ENCODE assay signal across 8 cellular contexts in the genomic region with DNA sequence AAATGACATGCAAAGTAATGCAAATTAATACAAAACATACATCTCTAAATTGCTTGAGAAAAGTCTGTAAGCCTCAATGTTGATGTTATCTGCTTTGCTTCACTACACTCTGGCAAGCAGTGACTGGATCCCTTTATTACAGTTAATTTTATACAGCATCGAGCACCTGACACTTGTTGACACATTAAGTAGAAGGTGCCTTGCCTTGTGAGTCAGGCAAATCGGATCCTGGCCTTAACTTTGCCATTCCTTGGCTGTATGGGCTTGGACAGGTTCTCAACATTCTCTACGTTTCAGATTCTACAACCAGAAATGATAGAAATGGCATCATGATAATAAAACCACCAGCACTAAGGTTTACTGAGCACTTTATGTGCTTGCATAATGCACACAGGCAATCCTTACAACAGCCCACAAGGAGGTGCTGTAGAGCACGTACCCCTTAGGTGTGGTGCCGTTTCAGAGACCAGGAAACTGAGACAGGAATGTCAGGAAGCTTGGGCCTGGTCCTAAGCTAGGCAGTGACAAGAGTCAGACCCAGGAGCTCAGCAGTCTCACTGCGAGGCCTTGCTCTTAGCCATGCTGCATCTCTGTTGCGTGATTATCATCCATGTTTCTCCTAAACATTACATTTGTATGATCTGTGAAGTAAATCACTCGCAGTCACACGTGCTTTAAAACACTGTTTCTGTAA. TPM values are rescaled to one million over a fixed set of nuclear protein-coding genes. Genes with fewer than 3 reads are reported as not detected.
DNase-seq lines count a peak whose midpoint lies in the region; ATAC-seq, FAIRE-seq and TF ChIP-seq lines count a peak whose summit lies in the region.

No MANE protein-coding gene starts in this region.

- DNase-seq in A172 (ENCODE audit: low spot score) (peak; percentile 62), GM13977 (ENCODE audit: low spot score) (peak; percentile 59), NCI-H526 treated with DMSO at 0.1 percent for 48 hours (lab: John Stamatoyannopoulos, UW) (peak; percentile 85), endodermal cell (peak; percentile 89), urothelium cell line (ENCODE audit: low spot score) (peak; percentile 70), OCI-M2 (lab: John Stamatoyannopoulos, UW; ENCODE audit: unreplicated experiment) (no peak)
- DNase-seq in activated CD4-positive, alpha-beta memory T cell treated with anti-CD3 and anti-CD28 coated beads, Interleukin-2, amount 10 ng/mL, durations not matched to agents 7 days and 5 days, result peak; percentile 65
- DNase-seq in naive thymus-derived CD8-positive, alpha-beta T cell, result peak; percentile 49 to 83 (median 66)

- peaks cover 4% of the 10 kb centered on the region for H3K36me3 ChIP-seq in endodermal cell (ENCODE audit: control insufficient read depth, insufficient read depth, low read length)

- peak; percentile 14 to 27 for ATAC-seq in naive thymus-derived CD8-positive, alpha-beta T cell

- in situ Hi-C loops in GM13977 (cut with MboI; ENCODE audit: low pct_unique_long_range_greater_than_20kb, low sequenced_read_pairs, unreplicated experiment), result no loop called here

- H3K4me1 ChIP-seq in endodermal cell (ENCODE audit: control insufficient read depth, insufficient read depth, low read length), result peaks cover 5% of the 10 kb centered on the region

- H3K9me3 Mint-ChIP-seq in activated CD4-positive, alpha-beta memory T cell treated with anti-CD3 and anti-CD28 coated beads, Interleukin-2, amount 10 ng/mL, durations not matched to agents 7 days and 5 days, result no peaks in the 10 kb centered on the region
- H3K9me3 Mint-ChIP-seq in endodermal cell, result no peaks in the 10 kb centered on the region
- H3K9me3 Mint-ChIP-seq in naive thymus-derived CD8-positive, alpha-beta T cell, result peaks cover 0 to 3% (median 0%) of the 10 kb centered on the region in 9 donors

- FAIRE-seq in urothelium cell line (lab: Jason Lieb, UNC), result no peak

- TF ChIP-seq CTCF in GM13977 (IDR thresholded peaks at IDR 0.05; ENCODE audit: extremely low read depth, insufficient read depth, missing control alignments) (peak; percentile 73), endodermal cell (conservative IDR thresholded peaks at IDR 0.05) (peak; percentile 87)

- H3K27me3 ChIP-seq in endodermal cell (ENCODE audit: control insufficient read depth, insufficient read depth, low read length, poor library complexity, severe bottlenecking), result peaks cover 20% of the 10 kb centered on the region

- H3K4me3 Mint-ChIP-seq in activated CD4-positive, alpha-beta memory T cell treated with anti-CD3 and anti-CD28 coated beads, Interleukin-2, amount 10 ng/mL, durations not matched to agents 7 days and 5 days, result no peak overlapping the region
- H3K4me3 Mint-ChIP-seq in endodermal cell, result no peak overlapping the region
- peak overlapping the region; percentile 77 to 98 (median 94) for H3K4me3 Mint-ChIP-seq in naive thymus-derived CD8-positive, alpha-beta T cell

- H3K4me1 Mint-ChIP-seq in activated CD4-positive, alpha-beta memory T cell treated with anti-CD3 and anti-CD28 coated beads, Interleukin-2, amount 10 ng/mL, durations not matched to agents 7 days and 5 days, result peaks cover 68% of the 10 kb centered on the region
- H3K4me1 Mint-ChIP-seq in endodermal cell, result peaks cover 28% of the 10 kb centered on the region
- peaks cover 44 to 80% (median 75%) of the 10 kb centered on the region in 4 donors for H3K4me1 Mint-ChIP-seq in naive thymus-derived CD8-positive, alpha-beta T cell

- POLR2A ChIA-PET in activated CD4-positive, alpha-beta memory T cell treated with anti-CD3 and anti-CD28 coated beads, Interleukin-2, amount 10 ng/mL, durations not matched to agents 7 days and 5 days (lab: Charles Lee), result interaction anchor here (1.8 kb wide), 1 partner anchor 187 kb away, joined by 8 read pairs; the partner anchor contains the start of gene ANKRD31
- POLR2A ChIA-PET in naive thymus-derived CD8-positive, alpha-beta T cell (lab: Charles Lee), result interaction anchor here (0.6 to 11.6 kb wide), 14 partner anchors 10 to 284 kb away, joined by 3 to 201 read pairs (median 9); partner anchors contain the start of gene ANKRD31

- CTCF ChIA-PET in activated CD4-positive, alpha-beta memory T cell treated with anti-CD3 and anti-CD28 coated beads, Interleukin-2, amount 10 ng/mL, durations not matched to agents 7 days and 5 days (lab: Charles Lee), result interaction anchor here (0.7 to 2.8 kb wide), 15 partner anchors 10 to 291 kb away, joined by 3 to 17 read pairs (median 5); partner anchors contain the start of genes ANKRD31 and HMGCR

- H3K4me3 ChIP-seq in endodermal cell (ENCODE audit: low read length), result no peak overlapping the region

- H3K27ac ChIP-seq in endodermal cell (ENCODE audit: low read depth, low read length), result no peak overlapping the region

- H3K9me3 ChIP-seq in endodermal cell (ENCODE audit: control insufficient read depth, low read length), result no peaks in the 10 kb centered on the region

- 73 to 83% methylated on average over 8 to 9 of the region's 9 CpGs for WGBS in endodermal cell (ENCODE audit: insufficient coverage in 1 of 2, insufficient read length in 1 of 2), 2 experiments

- no peak overlapping the region for H3K9ac ChIP-seq in endodermal cell (ENCODE audit: extremely low read depth, low read length, poor library complexity, severe bottlenecking)

- no peak overlapping the region for H3K27ac Mint-ChIP-seq in activated CD4-positive, alpha-beta memory T cell treated with anti-CD3 and anti-CD28 coated beads, Interleukin-2, amount 10 ng/mL, durations not matched to agents 7 days and 5 days
- H3K27ac Mint-ChIP-seq in endodermal cell, result no peak overlapping the region
- H3K27ac Mint-ChIP-seq in naive thymus-derived CD8-positive, alpha-beta T cell, result peak overlapping the region; percentile 92 to 98 (median 96)

- H3K36me3 Mint-ChIP-seq in activated CD4-positive, alpha-beta memory T cell treated with anti-CD3 and anti-CD28 coated beads, Interleukin-2, amount 10 ng/mL, durations not matched to agents 7 days and 5 days (ENCODE audit: low read depth), result peaks cover 12% of the 10 kb centered on the region
- peaks cover 6% of the 10 kb centered on the region for H3K36me3 Mint-ChIP-seq in endodermal cell (ENCODE audit: low read depth)
- H3K36me3 Mint-ChIP-seq in naive thymus-derived CD8-positive, alpha-beta T cell, result peaks cover 10 to 32% (median 26%) of the 10 kb centered on the region in 3 donors

- H3K27me3 Mint-ChIP-seq in activated CD4-positive, alpha-beta memory T cell treated with anti-CD3 and anti-CD28 coated beads, Interleukin-2, amount 10 ng/mL, durations not matched to agents 7 days and 5 days, result peaks cover 30% of the 10 kb centered on the region
- peaks cover 27% of the 10 kb centered on the region for H3K27me3 Mint-ChIP-seq in endodermal cell (ENCODE audit: insufficient read depth)
- H3K27me3 Mint-ChIP-seq in naive thymus-derived CD8-positive, alpha-beta T cell, result peaks cover 0 to 2% (median 0%) of the 10 kb centered on the region in 5 donors

RNA-seq across cellular contexts. Expression of gene GCNT4, which starts 2.6 kb away (rescaled TPM):
- 0.05 and 0.19 TPM in 2 replicates for total RNA-seq in A172 (2014; rRNA removed; shearing (Covaris generic))
- total RNA-seq in activated CD4-positive, alpha-beta memory T cell treated with anti-CD3 and anti-CD28 coated beads, Interleukin-2, amount 10 ng/mL, durations not matched to agents 7 days and 5 days, result 1 to 10 TPM; 1.5 to 1.6 TPM
- 1 to 10 TPM; 2.5 to 4.2 TPM for total RNA-seq in endodermal cell
- 0.89 TPM for polyA plus RNA-seq in endodermal cell (2013, experiment 1 of 2)
- 1.2 TPM for polyA plus RNA-seq in endodermal cell (2013, experiment 2 of 2)
- total RNA-seq in naive thymus-derived CD8-positive, alpha-beta T cell, result 10 to 100 TPM; 22.5 to 23.5 TPM
- 1 to 10 TPM; 2.3 to 2.7 (median 2.6) TPM for polyA plus RNA-seq in naive thymus-derived CD8-positive, alpha-beta T cell

Comparison
In these comparisons a context has a peak if more than half of its experiments do, and no peak if none do; other contexts are left out.
1. H3K27ac Mint-ChIP-seq: peak in naive thymus-derived CD8-positive, alpha-beta T cell (10 of 10); none in activated CD4-positive, alpha-beta memory T cell treated with anti-CD3 and anti-CD28 coated beads, Interleukin-2, amount 10 ng/mL, durations not matched to agents 7 days and 5 days (single experiment) and endodermal cell (single experiment).
2. H3K4me3 Mint-ChIP-seq: peak in naive thymus-derived CD8-positive, alpha-beta T cell (10 of 10); none in activated CD4-positive, alpha-beta memory T cell treated with anti-CD3 and anti-CD28 coated beads, Interleukin-2, amount 10 ng/mL, durations not matched to agents 7 days and 5 days (single experiment) and endodermal cell (single experiment).
3. RNA of gene GCNT4, which starts 2.6 kb away (total RNA-seq): 22.5 to 23.5 TPM in naive thymus-derived CD8-positive, alpha-beta T cell; 2.5 to 4.2 TPM in endodermal cell, 1.5 to 1.6 TPM in activated CD4-positive, alpha-beta memory T cell treated with anti-CD3 and anti-CD28 coated beads, Interleukin-2, amount 10 ng/mL, durations not matched to agents 7 days and 5 days and 0.05 to 0.19 TPM in A172; every median in the first group is over 4 times any median in the second.